In genomic region chr3:133763797-133764734, GRCh38 we compare ENCODE assay signal across 16 cellular contexts. TPM values are rescaled to one million over a fixed set of nuclear protein-coding genes. Genes with fewer than 3 reads are reported as not detected.
DNase-seq lines count a peak whose midpoint lies in the region; ATAC-seq and TF ChIP-seq lines count a peak whose summit lies in the region.
"Had no signal": no experiment of that assay in that cellular context is flagged by ENCODE, and none has a peak within 500 bp of the region (broad histone marks: within the 10 kb centered on the region; RNA-seq: fewer than 3 reads in every experiment).

No MANE protein-coding gene starts in this region.

- no peak overlapping the region for H3K4me3 Mint-ChIP-seq in activated CD8-positive, alpha-beta memory T cell treated with anti-CD3 and anti-CD28 coated beads, Interleukin-2, amount 10 ng/mL, durations not matched to agents 7 days and 5 days
- H3K4me3 Mint-ChIP-seq: CD4-positive, alpha-beta T cell; effector memory CD8-positive, alpha-beta T cell; natural killer cell treated with Interleukin-12 subunit alpha and Interleukin-12 subunit beta and Interleukin-15 and Interleukin-18, amount 100 ng/mL, for 72 hours; stimulated activated naive CD8-positive, alpha-beta T cell treated with anti-CD3 and anti-CD28 coated beads, Interleukin-15, Interleukin-2, amounts not matched to agents 100 ng/mL and 50 ng/mL, for 24 hours had no signal

- no peaks in the 10 kb centered on the region for H3K9me3 Mint-ChIP-seq in activated CD8-positive, alpha-beta memory T cell treated with anti-CD3 and anti-CD28 coated beads, Interleukin-2, amount 10 ng/mL, durations not matched to agents 7 days and 5 days (ENCODE audit: low read depth)
- H3K9me3 Mint-ChIP-seq: CD4-positive, alpha-beta T cell; effector memory CD8-positive, alpha-beta T cell; natural killer cell treated with Interleukin-12 subunit alpha and Interleukin-12 subunit beta and Interleukin-15 and Interleukin-18, amount 100 ng/mL, for 72 hours; stimulated activated naive CD8-positive, alpha-beta T cell treated with anti-CD3 and anti-CD28 coated beads, Interleukin-15, Interleukin-2, amounts not matched to agents 100 ng/mL and 50 ng/mL, for 24 hours had no signal

- TF ChIP-seq CTCF in left lung (IDR thresholded peaks at IDR 0.05): no peak

- H3K27ac ChIP-seq in left lung: no peak overlapping the region
- peak overlapping the region; percentile 27 for H3K27ac ChIP-seq in substantia nigra (ENCODE audit: low read depth, low read length, poor library complexity, severe bottlenecking)
- H3K27ac ChIP-seq: A549 had no signal

- H3K4me1 ChIP-seq in left lung: no peaks in the 10 kb centered on the region
- H3K4me1 ChIP-seq: A549 had no signal

- H3K27me3 ChIP-seq in left lung: no peaks in the 10 kb centered on the region

- CTCF ChIA-PET in activated CD8-positive, alpha-beta memory T cell treated with anti-CD3 and anti-CD28 coated beads, Interleukin-2, amount 10 ng/mL, durations not matched to agents 7 days and 5 days (lab: Charles Lee): no interaction called here

- intact Hi-C loops in left lung (cut with DNase I): no loop called here

- no peak overlapping the region for H3K27ac Mint-ChIP-seq in activated CD8-positive, alpha-beta memory T cell treated with anti-CD3 and anti-CD28 coated beads, Interleukin-2, amount 10 ng/mL, durations not matched to agents 7 days and 5 days
- H3K27ac Mint-ChIP-seq: CD4-positive, alpha-beta T cell; effector memory CD8-positive, alpha-beta T cell; natural killer cell treated with Interleukin-12 subunit alpha and Interleukin-12 subunit beta and Interleukin-15 and Interleukin-18, amount 100 ng/mL, for 72 hours; stimulated activated naive CD8-positive, alpha-beta T cell treated with anti-CD3 and anti-CD28 coated beads, Interleukin-15, Interleukin-2, amounts not matched to agents 100 ng/mL and 50 ng/mL, for 24 hours had no signal

- no peak overlapping the region for H3K4me3 ChIP-seq in left lung
- H3K4me3 ChIP-seq: A549, lung had no signal

- no peaks in the 10 kb centered on the region for H3K36me3 ChIP-seq in left lung

- H3K4me1 Mint-ChIP-seq in activated CD8-positive, alpha-beta memory T cell treated with anti-CD3 and anti-CD28 coated beads, Interleukin-2, amount 10 ng/mL, durations not matched to agents 7 days and 5 days: no peaks in the 10 kb centered on the region

- DNase-seq in NCI-H82 (lab: John Stamatoyannopoulos, UW) (peak; percentile 22), NCI-H82 treated with DMSO at 0.1 percent for 48 hours (lab: John Stamatoyannopoulos, UW; ENCODE audit: unreplicated experiment) (no peak), epidermal melanocyte (ENCODE audit: insufficient read length, low spot score) (peak; percentile 33), left lung (no peak), substantia nigra (lab: John Stamatoyannopoulos, UW) (no peak), SKM-1 treated with dmso at 0.1 percent for 144 hours (lab: John Stamatoyannopoulos, UW; ENCODE audit: unreplicated experiment) (no peak)
- no peak for DNase-seq in activated CD8-positive, alpha-beta memory T cell treated with anti-CD3 and anti-CD28 coated beads, Interleukin-2, amount 10 ng/mL, durations not matched to agents 7 days and 5 days
- DNase-seq: activated CD4-positive, CD25-positive, alpha-beta regulatory T cell treated with anti-CD3 and anti-CD28 coated beads, Interleukin-2, amount 50 U/mL, for 72 hours; activated effector memory CD4-positive, alpha-beta T cell treated with anti-CD3 and anti-CD28 coated beads, Interleukin-2, amount 50 U/mL, for 16 hours; CD4-positive, alpha-beta T cell; effector memory CD8-positive, alpha-beta T cell had no signal

- ATAC-seq in left lung: peak; percentile 29
- ATAC-seq in GM18867 (IDR thresholded peaks at IDR 0.05; ENCODE audit: unreplicated experiment): no peak
- ATAC-seq in activated CD8-positive, alpha-beta memory T cell treated with anti-CD3 and anti-CD28 coated beads, Interleukin-2, amount 10 ng/mL, durations not matched to agents 7 days and 5 days: no peak
- ATAC-seq: A549; effector memory CD8-positive, alpha-beta T cell; natural killer cell treated with Interleukin-12 subunit alpha and Interleukin-12 subunit beta and Interleukin-15 and Interleukin-18, amount 100 ng/mL, for 72 hours had no signal

- no peaks in the 10 kb centered on the region for H3K36me3 Mint-ChIP-seq in activated CD8-positive, alpha-beta memory T cell treated with anti-CD3 and anti-CD28 coated beads, Interleukin-2, amount 10 ng/mL, durations not matched to agents 7 days and 5 days
- H3K36me3 Mint-ChIP-seq: natural killer cell treated with Interleukin-12 subunit alpha and Interleukin-12 subunit beta and Interleukin-15 and Interleukin-18, amount 100 ng/mL, for 72 hours had no signal

- peaks cover 17% of the 10 kb centered on the region for H3K27me3 Mint-ChIP-seq in activated CD8-positive, alpha-beta memory T cell treated with anti-CD3 and anti-CD28 coated beads, Interleukin-2, amount 10 ng/mL, durations not matched to agents 7 days and 5 days

- no peaks in the 10 kb centered on the region for H3K9me3 ChIP-seq in left lung
- H3K9me3 ChIP-seq: A549 had no signal

RNA-seq across cellular contexts. Expression of gene TF, which starts 17.9 kb away (rescaled TPM):
- 1 to 10 TPM; 2.1 to 3.5 TPM for total RNA-seq in left lung
- under 1 TPM; 0.16 to 0.91 TPM for total RNA-seq in activated CD8-positive, alpha-beta memory T cell treated with anti-CD3 and anti-CD28 coated beads, Interleukin-2, amount 10 ng/mL, durations not matched to agents 7 days and 5 days

RNA-seq across cellular contexts. Expression of gene SRPRB, which starts 41.5 kb away (rescaled TPM):
- 100 to 1,000 TPM in 1 of 2 donors, 10 to 100 TPM in 1; 68.7 to 117 TPM for total RNA-seq in left lung
- 10 to 100 TPM; 44.2 to 61.3 TPM for total RNA-seq in activated CD8-positive, alpha-beta memory T cell treated with anti-CD3 and anti-CD28 coated beads, Interleukin-2, amount 10 ng/mL, durations not matched to agents 7 days and 5 days

Comparison
In these comparisons a context has a peak if more than half of its experiments do, and no peak if none do; other contexts are left out.
1. DNase-seq: peak in NCI-H82 (single experiment) and epidermal melanocyte (single experiment); none in NCI-H82 treated with DMSO at 0.1 percent for 48 hours (single experiment), left lung (0 of 2), substantia nigra (0 of 49), activated CD8-positive, alpha-beta memory T cell treated with anti-CD3 and anti-CD28 coated beads, Interleukin-2, amount 10 ng/mL, durations not matched to agents 7 days and 5 days (single experiment) and SKM-1 treated with dmso at 0.1 percent for 144 hours (single experiment).